In the genomic region with DNA sequence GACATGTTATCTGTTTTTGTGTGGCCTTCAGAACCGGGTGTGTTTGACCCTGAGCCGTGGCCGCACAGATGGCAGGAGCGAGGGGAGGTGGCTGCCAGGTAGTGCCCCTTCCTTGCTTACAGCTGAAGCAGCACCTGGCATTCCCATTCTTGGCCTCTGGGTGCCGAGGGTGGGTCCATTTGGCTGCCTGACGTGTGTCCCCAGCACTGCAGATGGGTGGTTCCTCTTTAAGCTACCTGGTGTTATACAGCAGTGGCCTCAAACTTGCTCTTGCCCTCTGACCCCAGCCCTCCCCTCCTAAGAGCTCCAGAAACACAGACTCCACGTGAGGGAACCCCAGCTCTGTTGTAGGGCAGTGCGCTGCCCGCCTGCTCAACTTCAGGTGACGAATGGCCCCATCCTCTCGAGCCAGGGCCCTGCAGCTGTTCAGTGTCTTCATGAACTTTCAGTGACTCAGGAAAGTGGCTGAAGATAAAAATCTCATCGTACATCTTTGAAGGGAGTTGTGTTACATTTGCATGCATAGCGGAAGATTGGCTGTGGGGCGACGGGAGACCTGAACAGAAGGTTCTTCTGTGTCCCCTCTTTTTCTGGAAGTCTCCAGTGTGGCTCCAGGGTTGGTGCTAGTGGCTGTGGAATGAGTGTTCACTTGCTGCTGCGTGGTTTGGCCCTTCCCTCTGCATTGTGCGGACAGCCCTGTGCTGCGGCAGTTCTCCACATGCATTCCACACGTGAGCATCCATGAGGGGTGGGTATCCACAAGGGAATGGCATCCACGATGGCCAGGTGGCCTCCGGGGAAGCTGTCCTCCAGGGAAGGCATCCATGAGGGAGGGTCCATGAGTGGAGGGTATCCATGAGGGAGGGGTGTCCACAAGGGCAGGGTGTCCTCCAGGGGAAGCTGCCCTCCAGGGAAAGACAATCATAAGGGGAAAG, we compare ENCODE assay signal across 11 cellular contexts.
DNase-seq lines count a peak whose midpoint lies in the region; ATAC-seq and TF ChIP-seq lines count a peak whose summit lies in the region.
"Had no signal": no experiment of that assay in that cellular context is flagged by ENCODE, and none has a peak within 500 bp of the region (broad histone marks: within the 10 kb centered on the region; RNA-seq: fewer than 3 reads in every experiment).

No MANE protein-coding gene starts in this region.

- H3K9me3 Mint-ChIP-seq in activated CD8-positive, alpha-beta memory T cell treated with anti-CD3 and anti-CD28 coated beads, Interleukin-2, amount 10 ng/mL, durations not matched to agents 7 days and 5 days (ENCODE audit: low read depth) = no peaks in the 10 kb centered on the region
- no peaks in the 10 kb centered on the region for H3K9me3 Mint-ChIP-seq in effector memory CD8-positive, alpha-beta T cell
- H3K9me3 Mint-ChIP-seq: activated naive CD8-positive, alpha-beta T cell treated with anti-CD3 and anti-CD28 coated beads, Interleukin-2, amount 50 U/mL, for 24 hours; stimulated activated naive CD8-positive, alpha-beta T cell treated with anti-CD3 and anti-CD28 coated beads, Interleukin-15, amount 100 ng/mL, for 72 hours had no signal

- peak; percentile 10 for DNase-seq in activated CD8-positive, alpha-beta memory T cell treated with anti-CD3 and anti-CD28 coated beads, Interleukin-2, amount 50 U/mL, for 4 hours
- no peak for DNase-seq in activated CD8-positive, alpha-beta memory T cell treated with anti-CD3 and anti-CD28 coated beads, Interleukin-2, amount 10 ng/mL, durations not matched to agents 7 days and 5 days
- DNase-seq in heart right ventricle (peak in 1 of 2 donors; percentile 9), prostate gland (ENCODE audit: low spot score) (no peak), vagina (ENCODE audit: extremely low spot score in 2 of 2) (no peak), NCI-H187 (lab: John Stamatoyannopoulos, UW) (no peak), AML-193 (lab: John Stamatoyannopoulos, UW) (no peak)
- DNase-seq in effector memory CD8-positive, alpha-beta T cell = no peak
- DNase-seq: activated naive CD8-positive, alpha-beta T cell treated with anti-CD3 and anti-CD28 coated beads, Interleukin-2, amount 50 U/mL, for 24 hours; effector CD4-positive, alpha-beta T cell; stimulated activated naive CD8-positive, alpha-beta T cell treated with anti-CD3 and anti-CD28 coated beads, Interleukin-15, amount 100 ng/mL, for 72 hours had no signal

- H3K27ac ChIP-seq in heart right ventricle = peak overlapping the region in 9 of 10 donors; percentile 76 to 99 (median 94)
- H3K27ac ChIP-seq in prostate gland = peak overlapping the region; percentile 53 to 85
- H3K27ac ChIP-seq in vagina = peak overlapping the region; percentile 96

- H3K27ac Mint-ChIP-seq in activated CD8-positive, alpha-beta memory T cell treated with anti-CD3 and anti-CD28 coated beads, Interleukin-2, amount 10 ng/mL, durations not matched to agents 7 days and 5 days = no peak overlapping the region
- peak overlapping the region in 1 of 2 donors; percentile 39 for H3K27ac Mint-ChIP-seq in effector memory CD8-positive, alpha-beta T cell
- H3K27ac Mint-ChIP-seq: activated naive CD8-positive, alpha-beta T cell treated with anti-CD3 and anti-CD28 coated beads, Interleukin-2, amount 50 U/mL, for 24 hours; stimulated activated naive CD8-positive, alpha-beta T cell treated with anti-CD3 and anti-CD28 coated beads, Interleukin-15, amount 100 ng/mL, for 72 hours had no signal

- 80 to 83% methylated on average over 21 of the region's 21 CpGs for WGBS in heart right ventricle, 2 donors
- WGBS in prostate gland = 62% methylated on average over 21 of the region's 21 CpGs

- H3K4me3 Mint-ChIP-seq in activated CD8-positive, alpha-beta memory T cell treated with anti-CD3 and anti-CD28 coated beads, Interleukin-2, amount 10 ng/mL, durations not matched to agents 7 days and 5 days = no peak overlapping the region
- H3K4me3 Mint-ChIP-seq in effector memory CD8-positive, alpha-beta T cell = no peak overlapping the region
- H3K4me3 Mint-ChIP-seq: activated naive CD8-positive, alpha-beta T cell treated with anti-CD3 and anti-CD28 coated beads, Interleukin-2, amount 50 U/mL, for 24 hours; stimulated activated naive CD8-positive, alpha-beta T cell treated with anti-CD3 and anti-CD28 coated beads, Interleukin-15, amount 100 ng/mL, for 72 hours had no signal

- H3K36me3 ChIP-seq in heart right ventricle (no peaks in the 10 kb centered on the region), prostate gland (no peaks in the 10 kb centered on the region), vagina (no peaks in the 10 kb centered on the region)

- TF ChIP-seq POLR2A in prostate gland (IDR thresholded peaks at IDR 0.05) (no peak), vagina (IDR thresholded peaks at IDR 0.05) (no peak)

- TF ChIP-seq CTCF in heart right ventricle (IDR thresholded peaks at IDR 0.05) (no peak), prostate gland (IDR thresholded peaks at IDR 0.05) (no peak), vagina (IDR thresholded peaks at IDR 0.05) (no peak)

- H3K4me1 ChIP-seq in heart right ventricle = peaks cover 57 to 95% (median 86%) of the 10 kb centered on the region in 9 donors
- H3K4me1 ChIP-seq in prostate gland (replicated peaks) = peaks cover 25% of the 10 kb centered on the region
- peaks cover 86% of the 10 kb centered on the region for H3K4me1 ChIP-seq in vagina

- H3K27me3 ChIP-seq in heart right ventricle (no peaks in the 10 kb centered on the region), prostate gland (replicated peaks; ENCODE audit: insufficient read depth) (no peaks in the 10 kb centered on the region), vagina (no peaks in the 10 kb centered on the region)

- H3K4me1 Mint-ChIP-seq in activated CD8-positive, alpha-beta memory T cell treated with anti-CD3 and anti-CD28 coated beads, Interleukin-2, amount 10 ng/mL, durations not matched to agents 7 days and 5 days = peaks cover 5% of the 10 kb centered on the region
- peaks cover 24 to 30% of the 10 kb centered on the region in 2 donors for H3K4me1 Mint-ChIP-seq in effector memory CD8-positive, alpha-beta T cell (ENCODE audit: low read depth in 2 of 2)

- peak overlapping the region in 1 of 10 donors; percentile 28 for H3K4me3 ChIP-seq in heart right ventricle
- no peak overlapping the region for H3K4me3 ChIP-seq in prostate gland
- H3K4me3 ChIP-seq in vagina = no peak overlapping the region

- no peak for ATAC-seq in activated CD8-positive, alpha-beta memory T cell treated with anti-CD3 and anti-CD28 coated beads, Interleukin-2, amount 10 ng/mL, durations not matched to agents 7 days and 5 days
- ATAC-seq in heart right ventricle = no peak
- no peak for ATAC-seq in effector memory CD8-positive, alpha-beta T cell (replicated peaks)

- CTCF ChIA-PET in activated CD8-positive, alpha-beta memory T cell treated with anti-CD3 and anti-CD28 coated beads, Interleukin-2, amount 10 ng/mL, durations not matched to agents 7 days and 5 days (lab: Charles Lee) = no interaction called here

- H3K27me3 Mint-ChIP-seq in activated CD8-positive, alpha-beta memory T cell treated with anti-CD3 and anti-CD28 coated beads, Interleukin-2, amount 10 ng/mL, durations not matched to agents 7 days and 5 days = no peaks in the 10 kb centered on the region
- no peaks in the 10 kb centered on the region for H3K27me3 Mint-ChIP-seq in effector memory CD8-positive, alpha-beta T cell
- H3K27me3 Mint-ChIP-seq: activated naive CD8-positive, alpha-beta T cell treated with anti-CD3 and anti-CD28 coated beads, Interleukin-2, amount 50 U/mL, for 24 hours; stimulated activated naive CD8-positive, alpha-beta T cell treated with anti-CD3 and anti-CD28 coated beads, Interleukin-15, amount 100 ng/mL, for 72 hours had no signal

- no peaks in the 10 kb centered on the region for H3K36me3 Mint-ChIP-seq in activated CD8-positive, alpha-beta memory T cell treated with anti-CD3 and anti-CD28 coated beads, Interleukin-2, amount 10 ng/mL, durations not matched to agents 7 days and 5 days
- H3K36me3 Mint-ChIP-seq in effector memory CD8-positive, alpha-beta T cell (ENCODE audit: insufficient read depth) = no peaks in the 10 kb centered on the region

- intact Hi-C loops in heart right ventricle (cut with DNase I) (loop anchor here in 4 of 10 donors (5.0 to 10.0 kb wide), 3 partner anchors 37 to 92 kb away; partner anchors contain the start of gene INPP5A (in 1 of the 4)), prostate gland (cut with DNase I) (no loop called here), vagina (cut with DNase I) (no loop called here)

- H3K9me3 ChIP-seq in heart right ventricle (no peaks in the 10 kb centered on the region), prostate gland (no peaks in the 10 kb centered on the region), vagina (no peaks in the 10 kb centered on the region)
